In the genomic region with DNA sequence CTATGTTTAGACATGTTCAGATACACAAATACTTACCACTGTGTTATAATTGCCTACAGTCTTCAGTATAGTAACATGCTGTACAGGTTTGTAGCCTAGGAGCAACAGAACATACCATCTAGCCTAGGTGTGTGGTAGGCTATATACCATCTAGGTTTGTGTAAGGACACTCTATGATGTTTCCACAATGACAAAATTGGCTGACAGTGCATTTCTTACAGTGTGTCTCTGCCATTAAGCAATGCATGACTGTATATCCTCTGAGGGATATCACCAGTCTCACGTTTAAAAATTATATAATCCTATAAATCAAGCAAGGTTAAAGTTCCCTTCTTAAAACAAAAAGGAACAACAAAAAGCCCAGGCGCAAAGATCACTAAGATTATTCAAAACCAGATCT, we compare ENCODE assay signal across 30 cellular contexts.
"Had no signal": no experiment of that assay in that cellular context is flagged by ENCODE, and none has a peak within 500 bp of the region (broad histone marks: within the 10 kb centered on the region; RNA-seq: fewer than 3 reads in every experiment).

No MANE protein-coding gene starts in this region.

- H3K36me3 ChIP-seq: adrenal gland, brain microvascular endothelial cell, breast epithelium had no signal

- FAIRE-seq: astrocyte, colon, TTC549 had no signal

- H3K4me3 ChIP-seq: adrenal gland, body of pancreas, breast epithelium had no signal

- H3K27me3 ChIP-seq: adrenal gland, body of pancreas, brain microvascular endothelial cell, breast epithelium had no signal

- DNase-seq: activated B cell treated with CpG ODN at 0.5 μM for 24 hours; activated CD4-positive, alpha-beta memory T cell treated with anti-CD3 and anti-CD28 coated beads for 36 hours; activated CD4-positive, alpha-beta T cell treated with anti-CD3 and anti-CD28 coated beads for 4 hours; activated CD4-positive, alpha-beta T cell treated with anti-CD3 and anti-CD28 coated beads, Interleukin-2, amount 10 ng/mL, durations not matched to agents 24 days and 14 days; activated CD4-positive, alpha-beta T cell treated with anti-CD3 and anti-CD28 coated beads, Interleukin-2, amount 50 U/mL, for 1 hour; activated CD4-positive, alpha-beta T cell treated with anti-CD3 and anti-CD28 coated beads, Interleukin-2, amount 50 U/mL, for 4 hours; activated CD4-positive, CD25-positive, alpha-beta regulatory T cell treated with anti-CD3 and anti-CD28 coated beads, Interleukin-2, amount 50 U/mL, for 72 hours; activated CD8-positive, alpha-beta memory T cell treated with anti-CD3 and anti-CD28 coated beads, Interleukin-2, amount 50 U/mL, for 4 hours; activated CD8-positive, alpha-beta T cell treated with anti-CD3 and anti-CD28 coated beads for 36 hours; activated effector memory CD4-positive, alpha-beta T cell treated with Interleukin-2 at 50 U/mL for 16 hours; activated gamma-delta T cell; activated naive CD4-positive, alpha-beta T cell treated with anti-CD3 and anti-CD28 coated beads, Interleukin-2, amount 50 U/mL, for 16 hours; activated naive CD4-positive, alpha-beta T cell treated with Interleukin-2 at 50 U/mL for 16 hours; activated naive CD8-positive, alpha-beta T cell treated with anti-CD3 and anti-CD28 coated beads for 36 hours; activated T-cell treated with anti-CD3 and anti-CD28 coated beads, Interleukin-2, amount 50 U/mL, for 24 hours; activated T-cell treated with anti-CD3 and anti-CD28 coated beads, Interleukin-2, amount 50 U/mL, for 48 hours; adrenal gland; amniotic stem cell; aorta; body of pancreas; brain microvascular endothelial cell; central memory CD4-positive, alpha-beta T cell; T-helper 2 cell; T-helper 9 cell had no signal

- H3K9me3 ChIP-seq: adrenal gland, body of pancreas, breast epithelium had no signal

- H3K4me1 ChIP-seq: adrenal gland, body of pancreas, breast epithelium had no signal

- ATAC-seq: activated CD8-positive, alpha-beta T cell treated with anti-CD3 and anti-CD28 coated beads for 36 hours; activated naive CD4-positive, alpha-beta T cell treated with anti-CD3 and anti-CD28 coated beads, Interleukin-2, amount 50 U/mL, for 72 hours; body of pancreas had no signal

- H3K27ac ChIP-seq: adrenal gland, body of pancreas, brain microvascular endothelial cell, breast epithelium, VCaP had no signal
